10 cellular contexts compared by ENCODE assay signal in the genomic region with DNA sequence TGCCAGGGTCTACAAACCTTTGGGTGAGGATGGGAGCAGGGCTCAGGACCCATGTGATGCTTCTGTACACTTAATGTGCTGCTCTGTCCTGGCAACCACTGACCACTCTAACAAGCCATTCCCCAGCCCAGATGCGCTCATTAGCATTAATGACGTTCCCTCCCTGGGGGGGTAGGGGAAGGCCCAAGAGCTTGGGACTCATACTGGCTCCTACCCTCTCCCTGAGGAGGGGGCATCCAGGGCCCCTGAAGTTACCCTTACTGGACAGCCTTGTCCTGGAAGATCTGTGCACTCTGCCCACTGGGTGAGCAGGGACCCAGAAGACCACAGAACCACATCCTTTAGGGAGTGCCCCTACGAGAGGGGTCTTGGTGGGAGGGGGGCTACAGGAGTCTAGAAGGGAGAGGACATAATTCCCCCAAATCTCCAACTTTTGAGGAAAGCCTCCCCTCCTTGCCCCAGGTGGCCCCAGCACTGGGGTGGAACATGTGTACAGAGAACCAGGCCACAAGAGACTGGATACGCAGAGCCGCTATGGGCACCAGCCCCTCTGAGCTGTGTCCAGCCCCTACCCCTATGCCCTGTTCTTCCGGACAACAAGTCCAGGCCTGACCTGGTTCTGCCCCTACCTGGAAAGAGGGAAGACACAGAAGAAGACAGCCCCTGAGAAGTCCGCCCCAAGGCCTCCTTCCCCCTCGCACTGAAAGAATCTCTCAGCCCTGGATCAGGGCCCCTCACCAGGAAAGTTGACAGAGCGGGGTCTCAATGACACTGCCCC. TPM values are rescaled to one million over a fixed set of nuclear protein-coding genes. Genes with fewer than 3 reads are reported as not detected.
A peak's percentile ranks its signal among the peaks of the same experiment; 100 is the strongest.
DNase-seq lines count a peak whose midpoint lies in the region; ATAC-seq lines count a peak whose summit lies in the region.
"Had no signal": no experiment of that assay in that cellular context is flagged by ENCODE, and none has a peak within 500 bp of the region (broad histone marks: within the 10 kb centered on the region; RNA-seq: fewer than 3 reads in every experiment).

No MANE protein-coding gene starts in this region.

- peaks cover 18 to 22% of the 10 kb centered on the region in 2 donors for H3K27me3 ChIP-seq in duodenal mucosa (ENCODE audit: control insufficient read depth in 1 of 2, insufficient read depth in 2 of 2, low read length in 2 of 2)

- ATAC-seq in stimulated activated naive CD8-positive, alpha-beta T cell treated with anti-CD3 and anti-CD28 coated beads, Interleukin-15, Interleukin-2, amounts not matched to agents 100 U/mL and 50 U/mL, for 24 hours, result no peak
- ATAC-seq in naive B cell (ENCODE audit: low read depth in 2 of 2), result no peak
- no peak for ATAC-seq in HG03045 (IDR thresholded peaks at IDR 0.05; ENCODE audit: unreplicated experiment)

- DNase-seq in stimulated activated naive CD8-positive, alpha-beta T cell treated with anti-CD3 and anti-CD28 coated beads, Interleukin-15, Interleukin-2, amounts not matched to agents 100 U/mL and 50 U/mL, for 24 hours, result no peak
- DNase-seq in naive B cell (no peak), COR-L47 (lab: John Stamatoyannopoulos, UW) (no peak)
- no peak for DNase-seq in stimulated activated naive CD4-positive, alpha-beta T cell (lab: John Stamatoyannopoulos, UW)
- no peak for DNase-seq in activated CD4-positive, alpha-beta T cell treated with anti-CD3 and anti-CD28 coated beads for 1 hour
- DNase-seq: GF-D8, RPMI8226 had no signal

- H3K27ac ChIP-seq in duodenal mucosa (ENCODE audit: low read depth, low read length), result peak overlapping the region; percentile 26

- peaks cover 0 to 3% of the 10 kb centered on the region in 2 donors for H3K36me3 ChIP-seq in duodenal mucosa (ENCODE audit: control insufficient read depth in 1 of 2, insufficient read depth in 2 of 2, low read length in 2 of 2)

- peak overlapping the region; percentile 69 to 79 for H3K4me3 ChIP-seq in duodenal mucosa (ENCODE audit: low read depth in 1 of 2, low read length in 2 of 2)

- H3K9me3 Mint-ChIP-seq in stimulated activated naive CD8-positive, alpha-beta T cell treated with anti-CD3 and anti-CD28 coated beads, Interleukin-15, Interleukin-2, amounts not matched to agents 100 ng/mL and 50 ng/mL, for 24 hours, result no peaks in the 10 kb centered on the region
- H3K9me3 Mint-ChIP-seq in naive B cell, result no peaks in the 10 kb centered on the region

- H3K36me3 Mint-ChIP-seq in stimulated activated naive CD8-positive, alpha-beta T cell treated with anti-CD3 and anti-CD28 coated beads, Interleukin-15, Interleukin-2, amounts not matched to agents 100 ng/mL and 50 ng/mL, for 24 hours (ENCODE audit: low read depth), result no peaks in the 10 kb centered on the region
- H3K36me3 Mint-ChIP-seq in naive B cell, result no peaks in the 10 kb centered on the region

- peaks cover 32 to 43% of the 10 kb centered on the region in 2 donors for H3K4me1 ChIP-seq in duodenal mucosa (ENCODE audit: control insufficient read depth in 1 of 2, insufficient read depth in 2 of 2, low read length in 2 of 2)

- no peaks in the 10 kb centered on the region for H3K9me3 ChIP-seq in duodenal mucosa (ENCODE audit: control insufficient read depth in 1 of 2, low read length in 2 of 2)

- H3K4me3 Mint-ChIP-seq in stimulated activated naive CD8-positive, alpha-beta T cell treated with anti-CD3 and anti-CD28 coated beads, Interleukin-15, Interleukin-2, amounts not matched to agents 100 ng/mL and 50 ng/mL, for 24 hours, result peak overlapping the region; percentile 55
- H3K4me3 Mint-ChIP-seq in naive B cell, result peak overlapping the region; percentile 66 to 90 (median 84)

- no peak overlapping the region for H3K27ac Mint-ChIP-seq in stimulated activated naive CD8-positive, alpha-beta T cell treated with anti-CD3 and anti-CD28 coated beads, Interleukin-15, Interleukin-2, amounts not matched to agents 100 ng/mL and 50 ng/mL, for 24 hours
- H3K27ac Mint-ChIP-seq in naive B cell, result peak overlapping the region in 1 of 6 donors; percentile 15

- peaks cover 15% of the 10 kb centered on the region for H3K4me1 Mint-ChIP-seq in stimulated activated naive CD8-positive, alpha-beta T cell treated with anti-CD3 and anti-CD28 coated beads, Interleukin-15, Interleukin-2, amounts not matched to agents 100 ng/mL and 50 ng/mL, for 24 hours (ENCODE audit: low read depth)
- H3K4me1 Mint-ChIP-seq in naive B cell, result peaks cover 21 to 32% (median 23%) of the 10 kb centered on the region in 3 donors

- H3K27me3 Mint-ChIP-seq in stimulated activated naive CD8-positive, alpha-beta T cell treated with anti-CD3 and anti-CD28 coated beads, Interleukin-15, Interleukin-2, amounts not matched to agents 100 ng/mL and 50 ng/mL, for 24 hours, result peaks cover 11% of the 10 kb centered on the region
- peaks cover 24 to 52% (median 41%) of the 10 kb centered on the region in 3 donors for H3K27me3 Mint-ChIP-seq in naive B cell

- H3K9ac ChIP-seq in duodenal mucosa (ENCODE audit: low read depth in 1 of 2, low read length in 2 of 2), result peak overlapping the region; percentile 77 to 88

RNA-seq across cellular contexts. Expression of gene TEAD3, which starts 1.4 kb away (rescaled TPM):
- under 1 TPM in 3 of 6 donors, not detected in 3; 0.14 to 0.47 (median 0.45) TPM for polyA plus RNA-seq in naive B cell (ENCODE audit: low read depth in 6 of 6)

RNA-seq across cellular contexts. Expression of gene TULP1, which starts 17.2 kb away (rescaled TPM):
- polyA plus RNA-seq in naive B cell (ENCODE audit: low read depth in 6 of 6), result not detected

RNA-seq across cellular contexts. Expression of gene RPL10A, which starts 27.2 kb away (rescaled TPM):
- polyA plus RNA-seq in naive B cell (ENCODE audit: low read depth in 6 of 6), result 1,000 to 10,000 TPM in 4 of 6 donors, 100 to 1,000 TPM in 2; 756 to 1,303 (median 1,016) TPM

RNA-seq across cellular contexts. Expression of gene FANCE, which starts 43.3 kb away (rescaled TPM):
- polyA plus RNA-seq in naive B cell (ENCODE audit: low read depth in 6 of 6), result 1 to 10 TPM; 2.8 to 9.7 (median 6.2) TPM
